1 cellular context compared by ENCODE assay signal in the genomic region with DNA sequence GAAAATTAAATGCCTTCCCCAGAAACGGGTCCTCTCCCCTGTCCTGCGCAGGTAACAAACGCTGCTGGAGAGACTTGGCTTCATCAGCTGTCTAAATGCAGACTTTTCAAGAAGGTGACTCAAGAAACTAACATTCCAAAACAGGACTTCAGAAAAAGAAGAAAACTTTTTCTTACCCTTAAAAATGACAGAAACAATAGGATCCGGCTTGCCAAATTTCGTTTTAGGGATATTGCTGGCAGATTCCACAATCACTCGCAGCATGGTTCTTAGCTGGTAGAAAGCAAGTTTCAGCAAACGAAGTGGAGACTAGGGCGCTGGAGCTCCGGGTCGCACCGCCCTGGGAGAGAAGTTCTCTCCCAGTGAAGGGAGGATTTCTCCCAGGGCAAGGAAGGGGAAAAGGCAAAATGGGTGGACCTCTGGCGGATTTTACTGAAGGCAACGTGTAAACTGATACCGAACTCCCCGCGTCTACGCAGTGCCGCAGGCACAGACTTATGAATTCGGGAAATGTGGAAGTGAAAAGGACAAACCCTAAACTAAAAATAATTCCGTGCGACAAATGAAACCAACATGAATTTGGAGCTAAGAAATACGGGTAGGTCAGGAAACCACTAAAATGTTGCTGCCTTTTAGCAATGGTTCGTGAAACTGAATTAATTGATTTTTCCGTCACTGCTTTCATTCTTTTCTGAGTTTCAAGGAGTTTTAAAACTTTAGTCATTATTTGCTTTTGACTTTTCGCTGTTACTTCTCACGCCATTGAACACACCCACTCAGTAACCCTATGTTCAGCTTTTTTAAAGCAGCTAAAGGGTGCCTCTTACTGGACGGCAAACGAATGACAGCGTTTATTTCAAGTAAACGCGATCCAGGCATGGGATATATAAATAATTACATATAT.
TF ChIP-seq lines count a peak whose summit lies in the region.

Gene MYOF, minus strand, starts transcription at position 404 of the 904 bp plus-strand sequence. Its CDS starts 140 bp downstream, at position 264.

TF ChIP-seq in K562, 482 proteins besides CTCF, POLR2A, EP300 and RAD21:
- no peak for TF ChIP-seq MYNN (IDR thresholded peaks at IDR 0.05)
- no peak for TF ChIP-seq MYNN (CRISPR knock-in tag; IDR thresholded peaks at IDR 0.05)
- 0 out of 2 replicates have a peak, but pooled peaks have one; percentile 18 for TF ChIP-seq SMC3 (conservative IDR thresholded peaks at IDR 0.05; ENCODE audit: insufficient read depth, low read depth, low read length)
- peak; percentile 92 for TF ChIP-seq CBX2 (IDR thresholded peaks at IDR 0.05; ENCODE audit: insufficient read depth, low read length, poor library complexity, severe bottlenecking)
- TF ChIP-seq CXXC5 (CRISPR knock-in tag; IDR thresholded peaks at IDR 0.05): no peak
- TF ChIP-seq ZSCAN29 (IDR thresholded peaks at IDR 0.05): peak; percentile 93
- TF ChIP-seq EZH2 (IDR thresholded peaks at IDR 0.05; ENCODE audit: borderline replicate concordance, low read depth, low read length): peak; percentile 97
- peak; percentile 97 for TF ChIP-seq CBX8 (IDR thresholded peaks at IDR 0.05; ENCODE audit: borderline replicate concordance, extremely low read depth, low read depth, low read length, poor library complexity, severe bottlenecking)
- peak; percentile 40 for TF ChIP-seq ZFP36 (IDR thresholded peaks at IDR 0.05; ENCODE audit: low read depth, low read length, partially characterized antibody)
- peak; percentile 47; the same call in 1 of the 2 replicates for TF ChIP-seq BMI1 (IDR thresholded peaks at IDR 0.05; ENCODE audit: low read length)
- TF ChIP-seq, protein P1, sequence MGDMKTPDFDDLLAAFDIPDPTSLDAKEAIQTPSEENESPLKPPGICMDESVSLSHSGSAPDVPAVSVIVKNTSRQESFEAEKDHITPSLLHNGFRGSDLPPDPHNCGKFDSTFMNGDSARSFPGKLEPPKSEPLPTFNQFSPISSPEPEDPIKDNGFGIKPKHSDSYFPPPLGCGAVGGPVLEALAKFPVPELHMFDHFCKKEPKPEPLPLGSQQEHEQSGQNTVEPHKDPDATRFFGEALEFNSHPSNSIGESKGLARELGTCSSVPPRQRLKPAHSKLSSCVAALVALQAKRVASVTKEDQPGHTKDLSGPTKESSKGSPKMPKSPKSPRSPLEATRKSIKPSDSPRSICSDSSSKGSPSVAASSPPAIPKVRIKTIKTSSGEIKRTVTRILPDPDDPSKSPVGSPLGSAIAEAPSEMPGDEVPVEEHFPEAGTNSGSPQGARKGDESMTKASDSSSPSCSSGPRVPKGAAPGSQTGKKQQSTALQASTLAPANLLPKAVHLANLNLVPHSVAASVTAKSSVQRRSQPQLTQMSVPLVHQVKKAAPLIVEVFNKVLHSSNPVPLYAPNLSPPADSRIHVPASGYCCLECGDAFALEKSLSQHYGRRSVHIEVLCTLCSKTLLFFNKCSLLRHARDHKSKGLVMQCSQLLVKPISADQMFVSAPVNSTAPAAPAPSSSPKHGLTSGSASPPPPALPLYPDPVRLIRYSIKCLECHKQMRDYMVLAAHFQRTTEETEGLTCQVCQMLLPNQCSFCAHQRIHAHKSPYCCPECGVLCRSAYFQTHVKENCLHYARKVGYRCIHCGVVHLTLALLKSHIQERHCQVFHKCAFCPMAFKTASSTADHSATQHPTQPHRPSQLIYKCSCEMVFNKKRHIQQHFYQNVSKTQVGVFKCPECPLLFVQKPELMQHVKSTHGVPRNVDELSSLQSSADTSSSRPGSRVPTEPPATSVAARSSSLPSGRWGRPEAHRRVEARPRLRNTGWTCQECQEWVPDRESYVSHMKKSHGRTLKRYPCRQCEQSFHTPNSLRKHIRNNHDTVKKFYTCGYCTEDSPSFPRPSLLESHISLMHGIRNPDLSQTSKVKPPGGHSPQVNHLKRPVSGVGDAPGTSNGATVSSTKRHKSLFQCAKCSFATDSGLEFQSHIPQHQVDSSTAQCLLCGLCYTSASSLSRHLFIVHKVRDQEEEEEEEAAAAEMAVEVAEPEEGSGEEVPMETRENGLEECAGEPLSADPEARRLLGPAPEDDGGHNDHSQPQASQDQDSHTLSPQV (IDR thresholded peaks at IDR 0.05): no peak
- TF ChIP-seq MXI1 (IDR thresholded peaks at IDR 0.05; ENCODE audit: low read depth, low read length): no peak
- peak; percentile 42; the same call in 1 of the 2 replicates for TF ChIP-seq RNF2 (IDR thresholded peaks at IDR 0.05)
- peak; percentile 47 for TF ChIP-seq EGR1 (conservative IDR thresholded peaks at IDR 0.05)
